In the genomic region with DNA sequence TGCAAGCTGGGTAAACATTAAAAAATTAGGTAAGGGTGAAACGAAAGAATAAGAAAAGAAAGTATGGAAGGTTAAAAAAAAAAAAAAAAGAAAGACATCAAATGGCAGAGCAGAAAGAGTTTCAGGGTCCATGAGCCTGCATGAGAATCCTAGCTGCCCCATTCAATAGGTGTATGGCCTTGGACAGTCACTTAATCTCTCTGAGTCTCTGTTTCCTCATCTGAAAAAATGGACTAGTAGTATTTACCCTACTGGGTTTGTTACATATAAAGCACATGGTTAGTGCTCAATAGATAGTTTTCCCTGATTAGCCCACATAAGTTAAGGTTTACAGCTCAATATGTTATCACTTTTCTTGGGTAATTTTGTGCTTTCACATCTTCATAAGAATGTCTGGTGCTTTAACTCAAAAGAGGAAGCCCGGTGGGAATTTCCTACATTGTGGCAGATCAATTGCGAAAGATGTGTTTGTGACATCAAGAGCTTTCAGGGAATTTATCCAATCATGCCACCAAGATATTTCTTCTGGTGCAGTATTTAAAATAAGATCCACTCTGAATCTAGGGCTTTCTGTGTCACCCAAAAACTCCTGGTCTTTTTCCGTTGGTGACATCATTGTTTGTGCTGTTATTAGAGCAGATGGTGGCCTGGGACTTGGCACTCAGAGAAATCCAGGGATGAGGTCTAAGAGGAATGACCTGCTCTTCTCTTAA, we compare ENCODE assay signal across 10 cellular contexts. TPM values are rescaled to one million over a fixed set of nuclear protein-coding genes. Genes with fewer than 3 reads are reported as not detected.
DNase-seq lines count a peak whose midpoint lies in the region; ATAC-seq, FAIRE-seq and TF ChIP-seq lines count a peak whose summit lies in the region.
"Had no signal": no experiment of that assay in that cellular context is flagged by ENCODE, and none has a peak within 500 bp of the region (broad histone marks: within the 10 kb centered on the region; RNA-seq: fewer than 3 reads in every experiment).

No MANE protein-coding gene starts in this region.

- DNase-seq in NCI-H146 (lab: John Stamatoyannopoulos, UW) (peak; percentile 43), NCI-H146 treated with DMSO at 0.1 percent for 48 hours (lab: John Stamatoyannopoulos, UW; ENCODE audit: unreplicated experiment) (no peak), NCI-H226 (peak; percentile 45), endothelial cell of umbilical vein (ENCODE audit: low read depth, low spot score) (no peak), sciatic nerve (ENCODE audit: low spot score) (no peak), NAMALWA (ENCODE audit: low spot score) (no peak), NCI-H2171 (lab: John Stamatoyannopoulos, UW) (no peak), activated gamma-delta T cell (lab: John Stamatoyannopoulos, UW) (no peak)
- DNase-seq: hippocampal formation, posterior cingulate gyrus had no signal

- no peaks in the 10 kb centered on the region for H3K9me1 ChIP-seq in endothelial cell of umbilical vein (replicated peaks; ENCODE audit: control insufficient read depth, extremely low read depth, insufficient read depth, low read length)

- no peaks in the 10 kb centered on the region for H3K9me3 ChIP-seq in endothelial cell of umbilical vein (replicated peaks; ENCODE audit: control insufficient read depth, insufficient read depth, low read length)

- H3K4me2 ChIP-seq in endothelial cell of umbilical vein (ENCODE audit: insufficient read depth, low read length): no peak overlapping the region

- FAIRE-seq in endothelial cell of umbilical vein (lab: Jason Lieb, UNC): peak; percentile 42

- dilution Hi-C loops in endothelial cell of umbilical vein (cut with MboI; ENCODE audit: extremely low pct_ligation_motif_present, low sequenced_read_pairs): no loop called here

- H3K36me3 ChIP-seq in endothelial cell of umbilical vein (ENCODE audit: control insufficient read depth in 2 of 2, extremely low read depth in 1 of 2, insufficient read depth in 2 of 2, low read length in 2 of 2): no peaks in the 10 kb centered on the region

- peaks cover 38% of the 10 kb centered on the region for H3K4me1 ChIP-seq in endothelial cell of umbilical vein (ENCODE audit: control insufficient read depth, extremely low read depth, insufficient read depth, low read length)

- peak; percentile 57 for ATAC-seq in sciatic nerve

- no peak overlapping the region for H3K9ac ChIP-seq in endothelial cell of umbilical vein (replicated peaks; ENCODE audit: extremely low read depth, insufficient read depth, low read length)

- H4K20me1 ChIP-seq in endothelial cell of umbilical vein (replicated peaks; ENCODE audit: control insufficient read depth, extremely low read depth, insufficient read depth, low read length): no peaks in the 10 kb centered on the region

- CTCF ChIA-PET in endothelial cell of umbilical vein (lab: Charles Lee): interaction anchor here (1.0 kb wide), 1 partner anchor 44 kb away, joined by 3 read pairs; no protein-coding TSS in a partner anchor

- H2AFZ ChIP-seq in endothelial cell of umbilical vein (ENCODE audit: low read depth, low read length): no peak overlapping the region

- POLR2A ChIA-PET in endothelial cell of umbilical vein (lab: Charles Lee): interaction anchor here (0.6 kb wide), 1 partner anchor 619 kb away, joined by 3 read pairs; no protein-coding TSS in a partner anchor

- no peak overlapping the region for H3K27ac ChIP-seq in endothelial cell of umbilical vein (ENCODE audit: insufficient read depth, low read depth, low read length)

- no peaks in the 10 kb centered on the region for H3K79me2 ChIP-seq in endothelial cell of umbilical vein (ENCODE audit: control insufficient read depth, insufficient read depth, low read length)

- no peak for TF ChIP-seq CTCF in endothelial cell of umbilical vein (IDR thresholded peaks at IDR 0.05; ENCODE audit: extremely low read depth in 1 of 2, insufficient read depth in 1 of 2, low read depth in 1 of 2, low read length in 2 of 2)

- TF ChIP-seq POLR2A in endothelial cell of umbilical vein (IDR thresholded peaks at IDR 0.05; ENCODE audit: low read depth, low read length): no peak

- H3K4me3 ChIP-seq in endothelial cell of umbilical vein (replicated peaks in 1 of 3; ENCODE audit: insufficient read depth in 1 of 3, low read depth in 1 of 3, low read length in 3 of 3): no peak overlapping the region

- no TSS peak for BruUV-seq in endothelial cell of umbilical vein (replicated peaks; lab: Mats Ljungman, UMichigan)

- intact Hi-C loops in endothelial cell of umbilical vein (cut with micrococcal nuclease): loop anchor here (10.0 kb wide), 1 partner anchor 424 kb away; no protein-coding TSS in a partner anchor
- intact Hi-C loops in sciatic nerve (cut with DNase I): no loop called here

- H3K27me3 ChIP-seq in endothelial cell of umbilical vein (ENCODE audit: control insufficient read depth in 2 of 2, insufficient read depth in 2 of 2, low read length in 2 of 2): no peaks in the 10 kb centered on the region

TF ChIP-seq in endothelial cell of umbilical vein, 7 proteins besides CTCF, POLR2A, EP300 and RAD21:
- TF ChIP-seq EZH2 (IDR thresholded peaks at IDR 0.05; ENCODE audit: borderline replicate concordance, low read depth, low read length, severe bottlenecking) (no peak), FOS (IDR thresholded peaks at IDR 0.05; ENCODE audit: borderline replicate concordance, insufficient read depth, low read length) (no peak), MYC (IDR thresholded peaks at IDR 0.05; ENCODE audit: low read depth, low read length) (no peak), GATA2 (IDR thresholded peaks at IDR 0.05; ENCODE audit: insufficient read depth, insufficient read length, low read depth, low read length) (no peak), POLR2AphosphoS5 (IDR thresholded peaks at IDR 0.05; ENCODE audit: insufficient read depth, low read depth, low read length) (no peak), JUN (IDR thresholded peaks at IDR 0.05; ENCODE audit: borderline replicate concordance, insufficient read depth, insufficient read length, low read depth) (no peak)
- TF ChIP-seq, protein P1, sequence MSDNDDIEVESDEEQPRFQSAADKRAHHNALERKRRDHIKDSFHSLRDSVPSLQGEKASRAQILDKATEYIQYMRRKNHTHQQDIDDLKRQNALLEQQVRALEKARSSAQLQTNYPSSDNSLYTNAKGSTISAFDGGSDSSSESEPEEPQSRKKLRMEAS (IDR thresholded peaks at IDR 0.05; ENCODE audit: insufficient read depth, insufficient read length): no peak

RNA-seq across cellular contexts. Expression of a gene that starts 57.2 kb away (rescaled TPM):
- 114 TPM in 2 replicates for total RNA-seq in endothelial cell of umbilical vein
- polyA plus RNA-seq in endothelial cell of umbilical vein: 54.7 and 72.7 TPM in 2 replicates
- 85.2 and 94.6 TPM in 2 replicates for polyA plus RNA-seq in endothelial cell of umbilical vein (2011; cell fraction: cytosol; rRNA removed)
- 81.5 and 97.3 TPM in 2 replicates for polyA plus RNA-seq in endothelial cell of umbilical vein (2011; cell fraction: nucleus; rRNA removed)
- polyA plus RNA-seq in endothelial cell of umbilical vein (2012): 104 and 137 TPM in 2 replicates
- 65.2 and 77.5 TPM in 2 replicates for polyA minus RNA-seq in endothelial cell of umbilical vein
- polyA minus RNA-seq in endothelial cell of umbilical vein (2011; cell fraction: cytosol; rRNA and poly(A)+ RNA removed): 18.4 TPM
- polyA minus RNA-seq in endothelial cell of umbilical vein (2011; cell fraction: nucleus; rRNA and poly(A)+ RNA removed): 61.3 and 72.7 TPM in 2 replicates
- total RNA-seq in sciatic nerve: 152 TPM

Comparison
In these comparisons a context has a peak if more than half of its experiments do, and no peak if none do; other contexts are left out.
1. DNase-seq: peak in NCI-H146 (single experiment) and NCI-H226 (single experiment); none in NCI-H146 treated with DMSO at 0.1 percent for 48 hours (single experiment), endothelial cell of umbilical vein (single experiment), sciatic nerve (single experiment), NAMALWA (single experiment), NCI-H2171 (single experiment) and activated gamma-delta T cell (single experiment).